In genomic region chr11:24623121-24623520, GRCh38 we compare ENCODE assay signal across 19 cellular contexts.
"Had no signal": no experiment of that assay in that cellular context is flagged by ENCODE, and none has a peak within 500 bp of the region (broad histone marks: within the 10 kb centered on the region; RNA-seq: fewer than 3 reads in every experiment).

No MANE protein-coding gene starts in this region.

- H3K27me3 ChIP-seq: colonic mucosa, gastrocnemius medialis, hepatocyte, right atrium auricular region, tibial artery had no signal

- H2AFZ ChIP-seq: hepatocyte had no signal

- H3K9me3 ChIP-seq: colonic mucosa, gastrocnemius medialis, right atrium auricular region, tibial artery had no signal

- H3K4me2 ChIP-seq: hepatocyte had no signal

- H3K36me3 ChIP-seq: colonic mucosa, gastrocnemius medialis, right atrium auricular region, tibial artery had no signal

- H3K4me3 ChIP-seq: colonic mucosa, gastrocnemius medialis, hepatocyte, right atrium auricular region, tibial artery had no signal

- H3K27ac ChIP-seq: colonic mucosa, gastrocnemius medialis, hepatocyte, right atrium auricular region, tibial artery had no signal

- H3K79me2 ChIP-seq: hepatocyte had no signal

- H3K27me3 Mint-ChIP-seq: activated naive CD4-positive, alpha-beta T cell treated with anti-CD3 and anti-CD28 coated beads, Interleukin-2, amount 50 U/mL, for 24 hours; stimulated activated memory B cell treated with anti-CD40 and anti-IgM and Interleukin-4, amounts not matched to agents 10 μg/mL and 1 μg/mL and 100 μg/mL, for 72 hours had no signal

- H3K4me3 Mint-ChIP-seq: activated naive CD4-positive, alpha-beta T cell treated with anti-CD3 and anti-CD28 coated beads, Interleukin-2, amount 50 U/mL, for 24 hours; neural crest cell; stimulated activated memory B cell treated with anti-CD40 and anti-IgM and Interleukin-4, amounts not matched to agents 10 μg/mL and 1 μg/mL and 100 μg/mL, for 72 hours had no signal

- H3K4me1 Mint-ChIP-seq: activated naive CD4-positive, alpha-beta T cell treated with anti-CD3 and anti-CD28 coated beads, Interleukin-2, amount 50 U/mL, for 24 hours; neural crest cell; stimulated activated memory B cell treated with anti-CD40 and anti-IgM and Interleukin-4, amounts not matched to agents 10 μg/mL and 1 μg/mL and 100 μg/mL, for 72 hours had no signal

- H3K9me3 Mint-ChIP-seq: activated naive CD4-positive, alpha-beta T cell treated with anti-CD3 and anti-CD28 coated beads, Interleukin-2, amount 50 U/mL, for 24 hours; neural crest cell; stimulated activated memory B cell treated with anti-CD40 and anti-IgM and Interleukin-4, amounts not matched to agents 10 μg/mL and 1 μg/mL and 100 μg/mL, for 72 hours had no signal

- H3K36me3 Mint-ChIP-seq: activated naive CD4-positive, alpha-beta T cell treated with anti-CD3 and anti-CD28 coated beads, Interleukin-2, amount 50 U/mL, for 24 hours; stimulated activated memory B cell treated with anti-CD40 and anti-IgM and Interleukin-4, amounts not matched to agents 10 μg/mL and 1 μg/mL and 100 μg/mL, for 72 hours had no signal

- H3K27ac Mint-ChIP-seq: activated naive CD4-positive, alpha-beta T cell treated with anti-CD3 and anti-CD28 coated beads, Interleukin-2, amount 50 U/mL, for 24 hours; activated T-helper 2 cell treated with anti-CD3 and anti-CD28 coated beads, Interferon-gamma antibody, Interleukin-2, Interleukin-4, amounts not matched to agents 10 μg/mL and 5 μg/mL and 100 μg/mL, durations not matched to agents 14 hours and 24 hours and 36 hours; stimulated activated memory B cell treated with anti-CD40 and anti-IgM and Interleukin-4, amounts not matched to agents 10 μg/mL and 1 μg/mL and 100 μg/mL, for 72 hours had no signal

- H3K4me1 ChIP-seq: colonic mucosa, gastrocnemius medialis, right atrium auricular region, tibial artery had no signal

- DNase-seq: activated CD4-positive, alpha-beta T cell treated with anti-CD3 and anti-CD28 coated beads, Interleukin-2, amount 50 U/mL, for 1 hour; activated CD4-positive, CD25-positive, alpha-beta regulatory T cell; activated T-cell treated with anti-CD3 and anti-CD28 coated beads for 4 hours; amygdala; colonic mucosa; effector CD4-positive, alpha-beta T cell; gastrocnemius medialis; left ventricle myocardium superior; mesenchymal stem cell; posterior cingulate gyrus; stimulated activated CD4-positive, alpha-beta T cell treated with anti-CD3 and anti-CD28 coated beads, Interleukin-1b, Interleukin-23, amount 100 ng/mL, for 48 hours; T-helper 2 cell; tibial artery had no signal
